In genomic region chr17:32588135-32588534, GRCh38 we compare ENCODE assay signal across 26 cellular contexts.
"Had no signal": no experiment of that assay in that cellular context is flagged by ENCODE, and none has a peak within 500 bp of the region (broad histone marks: within the 10 kb centered on the region; RNA-seq: fewer than 3 reads in every experiment).

No MANE protein-coding gene starts in this region.

- H3K27ac ChIP-seq: ascending aorta, brain microvascular endothelial cell, colonic mucosa had no signal

- H3K4me3 ChIP-seq: ascending aorta, colonic mucosa had no signal

- FAIRE-seq: bronchial epithelial cell, endometrium, frontal cortex had no signal

- H3K9me3 ChIP-seq: colonic mucosa had no signal

- H3K4me1 ChIP-seq: ascending aorta, colonic mucosa had no signal

- H3K4me3 Mint-ChIP-seq: activated CD4-positive, alpha-beta memory T cell treated with anti-CD3 and anti-CD28 coated beads for 36 hours; activated CD4-positive, alpha-beta T cell treated with anti-CD3 and anti-CD28 coated beads for 36 hours; activated CD4-positive, alpha-beta T cell treated with anti-CD3 and anti-CD28 coated beads, Interleukin-2, amount 10 ng/mL, durations not matched to agents 24 days and 14 days; activated CD8-positive, alpha-beta memory T cell treated with anti-CD3 and anti-CD28 coated beads, Interleukin-2, amount 10 ng/mL, durations not matched to agents 7 days and 5 days; activated CD8-positive, alpha-beta T cell treated with anti-CD3 and anti-CD28 coated beads, Interleukin-2, amount 10 ng/mL, durations not matched to agents 7 days and 5 days; activated naive CD4-positive, alpha-beta T cell treated with anti-CD3 and anti-CD28 coated beads for 36 hours; activated naive CD4-positive, alpha-beta T cell treated with anti-CD3 and anti-CD28 coated beads, Interleukin-2, amount 50 U/mL, for 24 hours; activated naive CD8-positive, alpha-beta T cell treated with anti-CD3 and anti-CD28 coated beads, Interleukin-2, amount 10 ng/mL, durations not matched to agents 7 days and 5 days; activated T-helper 1 cell treated with anti-CD3 and anti-CD28 coated beads, Interleukin-12 subunit alpha, Interleukin-12 subunit beta, Interleukin-2, Interleukin-4 antibody, amounts not matched to agents 30 ng/mL and 10 ng/mL and 1 ng/mL, durations not matched to agents 14 hours and 24 hours and 36 hours; central memory CD8-positive, alpha-beta T cell had no signal

- H3K27ac Mint-ChIP-seq: activated CD4-positive, alpha-beta memory T cell treated with anti-CD3 and anti-CD28 coated beads for 36 hours; activated CD4-positive, alpha-beta T cell treated with anti-CD3 and anti-CD28 coated beads for 36 hours; activated CD4-positive, alpha-beta T cell treated with anti-CD3 and anti-CD28 coated beads, Interleukin-2, amount 10 ng/mL, durations not matched to agents 24 days and 14 days; activated CD8-positive, alpha-beta memory T cell treated with anti-CD3 and anti-CD28 coated beads, Interleukin-2, amount 10 ng/mL, durations not matched to agents 7 days and 5 days; activated CD8-positive, alpha-beta T cell treated with anti-CD3 and anti-CD28 coated beads, Interleukin-2, amount 10 ng/mL, durations not matched to agents 7 days and 5 days; activated naive CD4-positive, alpha-beta T cell treated with anti-CD3 and anti-CD28 coated beads for 36 hours; activated naive CD4-positive, alpha-beta T cell treated with anti-CD3 and anti-CD28 coated beads, Interleukin-2, amount 50 U/mL, for 24 hours; activated naive CD8-positive, alpha-beta T cell treated with anti-CD3 and anti-CD28 coated beads, Interleukin-2, amount 10 ng/mL, durations not matched to agents 7 days and 5 days; activated T-helper 1 cell treated with anti-CD3 and anti-CD28 coated beads, Interleukin-12 subunit alpha, Interleukin-12 subunit beta, Interleukin-2, Interleukin-4 antibody, amounts not matched to agents 30 ng/mL and 10 ng/mL and 1 ng/mL, durations not matched to agents 14 hours and 24 hours and 36 hours; activated T-helper 2 cell treated with anti-CD3 and anti-CD28 coated beads, Interferon-gamma antibody, Interleukin-2, Interleukin-4, amounts not matched to agents 10 μg/mL and 5 μg/mL and 100 μg/mL, durations not matched to agents 14 hours and 24 hours and 36 hours had no signal

- DNase-seq: activated CD4-positive, alpha-beta memory T cell treated with anti-CD3 and anti-CD28 coated beads for 36 hours; activated CD4-positive, alpha-beta T cell treated with anti-CD3 and anti-CD28 coated beads for 36 hours; activated CD4-positive, alpha-beta T cell treated with anti-CD3 and anti-CD28 coated beads, Interleukin-2, amount 10 ng/mL, durations not matched to agents 24 days and 14 days; activated CD4-positive, CD25-positive, alpha-beta regulatory T cell; activated CD4-positive, CD25-positive, alpha-beta regulatory T cell treated with anti-CD3 and anti-CD28 coated beads, Interleukin-2, amount 50 U/mL, for 72 hours; activated CD8-positive, alpha-beta memory T cell treated with anti-CD3 and anti-CD28 coated beads, Interleukin-2, amount 10 ng/mL, durations not matched to agents 7 days and 5 days; activated CD8-positive, alpha-beta memory T cell treated with anti-CD3 and anti-CD28 coated beads, Interleukin-2, amount 50 U/mL, for 4 hours; activated CD8-positive, alpha-beta T cell treated with anti-CD3 and anti-CD28 coated beads, Interleukin-2, amount 10 ng/mL, durations not matched to agents 7 days and 5 days; activated effector memory CD4-positive, alpha-beta T cell treated with anti-CD3 and anti-CD28 coated beads, Interleukin-2, amount 50 U/mL, for 16 hours; activated naive CD4-positive, alpha-beta T cell treated with anti-CD3 and anti-CD28 coated beads for 36 hours; activated naive CD8-positive, alpha-beta T cell treated with anti-CD3 and anti-CD28 coated beads, Interleukin-2, amount 10 ng/mL, durations not matched to agents 7 days and 5 days; activated T-cell treated with anti-CD3 and anti-CD28 coated beads, Interleukin-2, amount 50 U/mL, for 1 hour; activated T-cell treated with anti-CD3 and anti-CD28 coated beads, Interleukin-2, amount 50 U/mL, for 48 hours; brain microvascular endothelial cell; colonic mucosa; effector CD8-positive, alpha-beta T cell; foreskin fibroblast; T-helper 2 cell had no signal

- H3K27me3 Mint-ChIP-seq: activated CD4-positive, alpha-beta memory T cell treated with anti-CD3 and anti-CD28 coated beads for 36 hours; activated CD4-positive, alpha-beta T cell treated with anti-CD3 and anti-CD28 coated beads for 36 hours; activated CD8-positive, alpha-beta memory T cell treated with anti-CD3 and anti-CD28 coated beads, Interleukin-2, amount 10 ng/mL, durations not matched to agents 7 days and 5 days; activated naive CD4-positive, alpha-beta T cell treated with anti-CD3 and anti-CD28 coated beads, Interleukin-2, amount 50 U/mL, for 24 hours; central memory CD8-positive, alpha-beta T cell had no signal

- H3K36me3 ChIP-seq: brain microvascular endothelial cell, colonic mucosa had no signal

- H3K27me3 ChIP-seq: ascending aorta, brain microvascular endothelial cell, colonic mucosa had no signal

- H3K4me1 Mint-ChIP-seq: activated CD4-positive, alpha-beta T cell treated with anti-CD3 and anti-CD28 coated beads for 36 hours; activated CD4-positive, alpha-beta T cell treated with anti-CD3 and anti-CD28 coated beads, Interleukin-2, amount 10 ng/mL, durations not matched to agents 24 days and 14 days; activated CD8-positive, alpha-beta memory T cell treated with anti-CD3 and anti-CD28 coated beads, Interleukin-2, amount 10 ng/mL, durations not matched to agents 7 days and 5 days; activated naive CD4-positive, alpha-beta T cell treated with anti-CD3 and anti-CD28 coated beads, Interleukin-2, amount 50 U/mL, for 24 hours; central memory CD8-positive, alpha-beta T cell had no signal
